15 cellular contexts compared by ENCODE assay signal in genomic region chr1:113684153-113684541, GRCh38.
DNase-seq lines count a peak whose midpoint lies in the region; ATAC-seq, FAIRE-seq and TF ChIP-seq lines count a peak whose summit lies in the region.
"Had no signal": no experiment of that assay in that cellular context is flagged by ENCODE, and none has a peak within 500 bp of the region (broad histone marks: within the 10 kb centered on the region; RNA-seq: fewer than 3 reads in every experiment).

No MANE protein-coding gene starts in this region.

- H3K27me3 ChIP-seq in BJ (ENCODE audit: control insufficient read depth, insufficient read depth, low read length) (no peaks in the 10 kb centered on the region), adipocyte (replicated peaks; ENCODE audit: control insufficient read depth, insufficient read depth, low read length) (no peaks in the 10 kb centered on the region), cardiac muscle cell (no peaks in the 10 kb centered on the region), pancreas (no peaks in the 10 kb centered on the region)

- H3K4me3 Mint-ChIP-seq in natural killer cell (no peak overlapping the region), immature natural killer cell (no peak overlapping the region)
- H3K4me3 Mint-ChIP-seq: activated naive CD8-positive, alpha-beta T cell treated with anti-CD3 and anti-CD28 coated beads for 36 hours; B cell; naive B cell had no signal

- CTCF ChIA-PET in BJ (lab: Yijun Ruan, JAX): interaction anchor here (1.0 to 1.7 kb wide), 3 partner anchors 14 to 548 kb away, joined by 3 to 4 read pairs (median 4); no protein-coding TSS in a partner anchor

- POLR2A ChIA-PET in BJ (lab: Charles Lee): interaction anchor here (0.5 kb wide), 1 partner anchor 542 kb away, joined by 3 read pairs; no protein-coding TSS in a partner anchor

- intact Hi-C loops in pancreas (cut with DNase I) (loop anchor here in 1 of 3 donors (10.0 kb wide), 1 partner anchor 539 kb away; no protein-coding TSS in a partner anchor), natural killer cell (cut with micrococcal nuclease) (no loop called here)

- no peak for FAIRE-seq in pancreas (lab: Jason Lieb, UNC)
- FAIRE-seq: HTR-8/SVneo had no signal

- no peaks in the 10 kb centered on the region for H3K9me3 ChIP-seq in adipocyte (ENCODE audit: control insufficient read depth, low read length)
- no peaks in the 10 kb centered on the region for H3K9me3 ChIP-seq in cardiac muscle cell (ENCODE audit: low read depth)
- H3K9me3 ChIP-seq in pancreas: no peaks in the 10 kb centered on the region

- no peak overlapping the region for H3K4me3 ChIP-seq in BJ (ENCODE audit: low read depth, low read length)
- peak overlapping the region; percentile 67 for H3K4me3 ChIP-seq in adipocyte (ENCODE audit: low read length)
- no peak overlapping the region for H3K4me3 ChIP-seq in cardiac muscle cell
- no peak overlapping the region for H3K4me3 ChIP-seq in pancreas

- TF ChIP-seq CTCF in BJ (IDR thresholded peaks at IDR 0.05; ENCODE audit: insufficient read depth, low read depth, low read length): no peak
- TF ChIP-seq CTCF in cardiac muscle cell (IDR thresholded peaks at IDR 0.05; ENCODE audit: low read depth, low read length): no peak
- no peak for TF ChIP-seq CTCF in pancreas (IDR thresholded peaks at IDR 0.05)
- TF ChIP-seq CTCF in natural killer cell (IDR thresholded peaks at IDR 0.05): no peak

- no peaks in the 10 kb centered on the region for H3K36me3 Mint-ChIP-seq in natural killer cell
- H3K36me3 Mint-ChIP-seq in immature natural killer cell: peaks cover 0 to 3% (median 0%) of the 10 kb centered on the region in 3 donors
- H3K36me3 Mint-ChIP-seq: activated naive CD8-positive, alpha-beta T cell treated with anti-CD3 and anti-CD28 coated beads for 36 hours; naive B cell had no signal

- H3K27ac Mint-ChIP-seq in natural killer cell (peak overlapping the region in 1 of 2 donors; percentile 26), immature natural killer cell (no peak overlapping the region)
- H3K27ac Mint-ChIP-seq: activated naive CD8-positive, alpha-beta T cell treated with anti-CD3 and anti-CD28 coated beads for 36 hours; B cell had no signal

- no peaks in the 10 kb centered on the region for H3K9me3 Mint-ChIP-seq in natural killer cell
- H3K9me3 Mint-ChIP-seq in immature natural killer cell: no peaks in the 10 kb centered on the region
- H3K9me3 Mint-ChIP-seq: activated naive CD8-positive, alpha-beta T cell treated with anti-CD3 and anti-CD28 coated beads for 36 hours; naive B cell had no signal

- H3K9ac ChIP-seq in adipocyte (ENCODE audit: low read length): peak overlapping the region; percentile 80

- H3K27ac ChIP-seq in cardiac muscle cell (peak overlapping the region; percentile 48), pancreas (peak overlapping the region in 1 of 4 donors; percentile 0)

- H3K27me3 Mint-ChIP-seq in natural killer cell (ENCODE audit: low read depth in 2 of 2) (no peaks in the 10 kb centered on the region), immature natural killer cell (ENCODE audit: low read depth in 3 of 3) (peaks cover 0 to 2% (median under 1%) of the 10 kb centered on the region in 3 donors)
- H3K27me3 Mint-ChIP-seq: activated naive CD8-positive, alpha-beta T cell treated with anti-CD3 and anti-CD28 coated beads for 36 hours; B cell; naive B cell had no signal

- no peaks in the 10 kb centered on the region for H3K36me3 ChIP-seq in BJ (ENCODE audit: control insufficient read depth, insufficient read depth, low read length)
- peaks cover 5% of the 10 kb centered on the region for H3K36me3 ChIP-seq in adipocyte (ENCODE audit: control insufficient read depth, insufficient read depth, low read length, severe bottlenecking)
- no peaks in the 10 kb centered on the region for H3K36me3 ChIP-seq in cardiac muscle cell
- peaks cover 0 to 13% (median 0%) of the 10 kb centered on the region in 3 donors for H3K36me3 ChIP-seq in pancreas

- H3K4me1 Mint-ChIP-seq in natural killer cell: no peaks in the 10 kb centered on the region
- no peaks in the 10 kb centered on the region for H3K4me1 Mint-ChIP-seq in immature natural killer cell
- H3K4me1 Mint-ChIP-seq: B cell, naive B cell had no signal

- H3K4me1 ChIP-seq in adipocyte (ENCODE audit: control insufficient read depth, insufficient read depth, low read length) (peaks cover 30% of the 10 kb centered on the region), cardiac muscle cell (ENCODE audit: low read depth) (peaks cover 13% of the 10 kb centered on the region), pancreas (no peaks in the 10 kb centered on the region)

- ATAC-seq in pancreas (peak in 3 of 4 donors; percentile 51 to 66 (median 64)), natural killer cell (no peak)
- ATAC-seq: esophagus mucosa had no signal

- WGBS in pancreas, 2 donors: 76 to 77% methylated on average over 6 of the region's 6 CpGs

- DNase-seq in BJ (ENCODE audit: low read depth) (peak; percentile 16), adipocyte (ENCODE audit: low read depth) (peak; percentile 22), cardiac muscle cell (ENCODE audit: low read depth in 1 of 2, low spot score in 1 of 2) (peak in 1 of 2 donors; percentile 65), pancreas (peak in 2 of 6 donors; percentile 26 to 30), natural killer cell (no peak), inferior parietal cortex (ENCODE audit: extremely low spot score) (no peak), immature natural killer cell (no peak), SIG-M5 (lab: John Stamatoyannopoulos, UW) (no peak)
- DNase-seq: activated CD4-positive, alpha-beta T cell treated with anti-CD3 and anti-CD28 coated beads for 4 hours; activated naive CD8-positive, alpha-beta T cell treated with anti-CD3 and anti-CD28 coated beads for 36 hours; naive B cell; NCI-H1930 had no signal

Comparison
In these comparisons a context has a peak if more than half of its experiments do, and no peak if none do; other contexts are left out.
1. DNase-seq: peak in BJ (single experiment) and adipocyte (single experiment); none in natural killer cell (single experiment), inferior parietal cortex (single experiment), immature natural killer cell (0 of 3) and SIG-M5 (single experiment).
2. ATAC-seq: peak in pancreas (3 of 4); none in natural killer cell (0 of 3).